In the genomic region with DNA sequence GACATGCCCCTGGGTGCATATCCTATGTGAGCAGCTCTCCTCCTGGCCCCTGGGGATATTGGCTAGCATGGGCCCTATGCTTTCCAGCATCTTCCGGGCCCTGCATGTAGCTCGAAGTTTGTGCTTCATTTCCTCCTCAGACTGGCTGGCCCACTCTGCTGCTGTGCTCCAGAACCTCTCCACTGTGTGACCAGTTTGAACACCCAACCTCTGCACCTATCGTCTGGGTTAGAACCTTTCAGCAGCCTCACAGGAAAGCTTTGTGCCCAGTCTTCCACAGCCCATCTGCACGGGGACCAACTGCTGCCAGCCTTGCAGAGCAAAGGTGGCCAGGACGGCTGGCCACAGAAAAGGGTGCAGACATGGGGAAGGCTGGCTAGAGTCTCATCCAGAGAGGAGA, we compare ENCODE assay signal across 1 cellular context.
TF ChIP-seq lines count a peak whose summit lies in the region.

No MANE protein-coding gene starts in this region.

TF ChIP-seq in H1, 55 proteins besides CTCF, POLR2A, EP300 and RAD21:
- TF ChIP-seq NRF1 (IDR thresholded peaks at IDR 0.05; ENCODE audit: low read depth, low read length) (no peak), POU5F1 (IDR thresholded peaks at IDR 0.05; ENCODE audit: low read depth, low read length) (no peak), TBP (IDR thresholded peaks at IDR 0.05; ENCODE audit: low read depth, low read length) (no peak), PHF8 (conservative IDR thresholded peaks at IDR 0.05; ENCODE audit: low read depth, low read length) (no peak), KDM4A (IDR thresholded peaks at IDR 0.05; ENCODE audit: low read depth, low read length, severe bottlenecking) (no peak), HDAC6 (IDR thresholded peaks at IDR 0.05; ENCODE audit: low read depth, low read length) (no peak), RBBP5 (IDR thresholded peaks at IDR 0.05; ENCODE audit: borderline replicate concordance, low read depth, low read length) (no peak)
- TF ChIP-seq, protein P1, sequence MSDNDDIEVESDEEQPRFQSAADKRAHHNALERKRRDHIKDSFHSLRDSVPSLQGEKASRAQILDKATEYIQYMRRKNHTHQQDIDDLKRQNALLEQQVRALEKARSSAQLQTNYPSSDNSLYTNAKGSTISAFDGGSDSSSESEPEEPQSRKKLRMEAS (IDR thresholded peaks at IDR 0.05) = no peak
TF ChIP-seq in H1: peak in this region for 0.
